In genomic region chr16:51150894-51151320, GRCh38 we compare ENCODE assay signal across 11 cellular contexts. TPM values are rescaled to one million over a fixed set of nuclear protein-coding genes. Genes with fewer than 3 reads are reported as not detected.
DNase-seq lines count a peak whose midpoint lies in the region; ATAC-seq and TF ChIP-seq lines count a peak whose summit lies in the region.
"Had no signal": no experiment of that assay in that cellular context is flagged by ENCODE, and none has a peak within 500 bp of the region (broad histone marks: within the 10 kb centered on the region; RNA-seq: fewer than 3 reads in every experiment).

Gene SALL1, minus strand, starts transcription at chr16:51151270. Its CDS starts 29 bp downstream, at chr16:51151241.

- peak within 1 kb of the TSS; percentile 38 for H3K27ac Mint-ChIP-seq in osteocyte (ENCODE audit: unreplicated experiment)
- H3K27ac Mint-ChIP-seq: memory B cell had no signal

- TF ChIP-seq CTCF in AG09309 (IDR thresholded peaks at IDR 0.05; ENCODE audit: control insufficient read depth, insufficient read depth, low read depth, low read length, missing control alignments) (no peak), gastroesophageal sphincter (IDR thresholded peaks at IDR 0.05) (no peak), osteocyte (IDR thresholded peaks at IDR 0.05) (no peak)

- no peak for TF ChIP-seq POLR2A in gastroesophageal sphincter (IDR thresholded peaks at IDR 0.05)

- H3K9me3 ChIP-seq in NT2/D1 (ENCODE audit: insufficient read depth, low read length): no peaks in the 10 kb centered on the region
- peaks cover 0 to 4% (median 0%) of the 10 kb centered on the region in 3 donors for H3K9me3 ChIP-seq in gastroesophageal sphincter

- H3K36me3 ChIP-seq in NT2/D1 (ENCODE audit: insufficient read depth, insufficient read length, low read length) (peaks cover 8% of the 10 kb centered on the region), gastroesophageal sphincter (no peaks in the 10 kb centered on the region)

- no peak within 1 kb of the TSS for H3K27ac ChIP-seq in gastroesophageal sphincter

- H3K4me3 ChIP-seq in AG09309 (ENCODE audit: control insufficient read depth, low read depth, low read length) (peak within 1 kb of the TSS; percentile 92), NT2/D1 (ENCODE audit: insufficient read length, low read depth) (peak within 1 kb of the TSS; percentile 93), gastroesophageal sphincter (peak within 1 kb of the TSS; percentile 1 to 53)

- H3K27me3 ChIP-seq in NT2/D1 (ENCODE audit: insufficient read depth, insufficient read length): peaks cover 2% of the 10 kb centered on the region
- peaks cover 93% of the 10 kb centered on the region for H3K27me3 ChIP-seq in gastroesophageal sphincter

- no peaks in the 10 kb centered on the region for H3K9me3 Mint-ChIP-seq in osteocyte (ENCODE audit: unreplicated experiment)

- no peak for TF ChIP-seq EP300 in gastroesophageal sphincter (IDR thresholded peaks at IDR 0.05)

- 2% methylated on average over 22 to 23 of the region's 37 CpGs for WGBS in gastroesophageal sphincter (ENCODE audit: low coverage in 1 of 2), 2 donors

- H3K4me1 Mint-ChIP-seq in osteocyte (ENCODE audit: unreplicated experiment): peaks cover 30% of the 10 kb centered on the region

- no peaks in the 10 kb centered on the region for H3K36me3 Mint-ChIP-seq in osteocyte (ENCODE audit: unreplicated experiment)

- peaks cover 74% of the 10 kb centered on the region for H3K27me3 Mint-ChIP-seq in osteocyte (ENCODE audit: unreplicated experiment)

- H3K4me3 Mint-ChIP-seq in osteocyte (ENCODE audit: unreplicated experiment): peak within 1 kb of the TSS; percentile 76
- H3K4me3 Mint-ChIP-seq: memory B cell had no signal

- DNase-seq in AG09309 (ENCODE audit: low read depth) (no peak), NT2/D1 (ENCODE audit: low read depth, low spot score) (no peak), osteocyte (ENCODE audit: extremely low spot score, unreplicated experiment) (no peak), globus pallidus (ENCODE audit: low spot score) (no peak)
- DNase-seq: activated CD8-positive, alpha-beta memory T cell treated with anti-CD3 and anti-CD28 coated beads, Interleukin-2, amount 50 U/mL, for 4 hours; NCI-H524 treated with DMSO at 0.1 percent for 48 hours had no signal

- peaks cover 3% of the 10 kb centered on the region for H3K4me1 ChIP-seq in NT2/D1 (ENCODE audit: insufficient read depth, insufficient read length)
- H3K4me1 ChIP-seq in gastroesophageal sphincter: peaks cover 0 to 61% (median 29%) of the 10 kb centered on the region in 3 donors

- ATAC-seq in gastroesophageal sphincter (no peak), HG03378 (IDR thresholded peaks at IDR 0.05; ENCODE audit: unreplicated experiment) (no peak), HG02973 (IDR thresholded peaks at IDR 0.05; ENCODE audit: unreplicated experiment) (no peak), GM21619 (IDR thresholded peaks at IDR 0.05; ENCODE audit: unreplicated experiment) (no peak)

- H3K9ac ChIP-seq in NT2/D1 (ENCODE audit: insufficient read length, low read depth): peak within 1 kb of the TSS; percentile 98

RNA-seq across cellular contexts. Expression of gene SALL1, which starts in this region (rescaled TPM):
- total RNA-seq in gastroesophageal sphincter: not detected
- total RNA-seq in osteocyte: 0.73 and 0.78 TPM in 2 replicates

Comparison
In these comparisons a context has a peak if more than half of its experiments do, and no peak if none do; other contexts are left out.
1. H3K4me3 ChIP-seq: peak in every context shown above with its lines; median percentile 93 in NT2/D1; 92 in AG09309; 27 in gastroesophageal sphincter.